ENCODE assay signal across 1 cellular context in genomic region chr12:56077966-56078365, GRCh38.
TF ChIP-seq lines count a peak whose summit lies in the region.
"Not testable (repeated sequence)": the region's sequence is repeated elsewhere in the genome, so short reads cannot be mapped to it uniquely, and the experiment has no call there.

No MANE protein-coding gene starts in this region.

TF ChIP-seq in HepG2, 621 proteins besides CTCF, POLR2A, EP300 and RAD21:
- not testable (repeated sequence) for TF ChIP-seq SOX6 (IDR thresholded peaks at IDR 0.05)
- peak; percentile 37 for TF ChIP-seq SOX6 (CRISPR knock-in tag; IDR thresholded peaks at IDR 0.05)
- TF ChIP-seq CEBPG (CRISPR knock-in tag; IDR thresholded peaks at IDR 0.05), result peak; percentile 50
